In genomic region chr2:68414452-68414851, GRCh38 we compare ENCODE assay signal across 18 cellular contexts. TPM values are rescaled to one million over a fixed set of nuclear protein-coding genes. Genes with fewer than 3 reads are reported as not detected.
A peak's percentile ranks its signal among the peaks of the same experiment; 100 is the strongest.
DNase-seq lines count a peak whose midpoint lies in the region; ATAC-seq and TF ChIP-seq lines count a peak whose summit lies in the region.
"Had no signal": no experiment of that assay in that cellular context is flagged by ENCODE, and none has a peak within 500 bp of the region (broad histone marks: within the 10 kb centered on the region; RNA-seq: fewer than 3 reads in every experiment).

No MANE protein-coding gene starts in this region.

- peak overlapping the region; percentile 89 for H3K27ac ChIP-seq in cardiac muscle cell
- H3K27ac ChIP-seq: 22Rv1, GM23248, Peyer's patch had no signal

- H3K27ac Mint-ChIP-seq in brain (peak overlapping the region in 4 of 5 experiments; percentile 39 to 93 (median 62)), natural killer cell (peak overlapping the region; percentile 35 to 88)
- H3K27ac Mint-ChIP-seq: H9 had no signal

- no peaks in the 10 kb centered on the region for H3K27me3 ChIP-seq in cardiac muscle cell
- H3K27me3 ChIP-seq: Peyer's patch had no signal

- no peaks in the 10 kb centered on the region for H3K36me3 Mint-ChIP-seq in brain
- no peaks in the 10 kb centered on the region for H3K36me3 Mint-ChIP-seq in natural killer cell

- H3K4me1 Mint-ChIP-seq in brain (peaks cover 12% of the 10 kb centered on the region), natural killer cell (peaks cover 74 to 77% of the 10 kb centered on the region in 2 donors)

- no peak for TF ChIP-seq CTCF in cardiac muscle cell (IDR thresholded peaks at IDR 0.05; ENCODE audit: low read depth, low read length)
- TF ChIP-seq CTCF in brain (conservative IDR thresholded peaks at IDR 0.05) = no peak
- TF ChIP-seq CTCF in natural killer cell (IDR thresholded peaks at IDR 0.05) = no peak

- H3K4me1 ChIP-seq in cardiac muscle cell (ENCODE audit: low read depth) = peaks cover 58% of the 10 kb centered on the region

- ATAC-seq in Right ventricle myocardium superior (ENCODE audit: poor library complexity) = no peak
- no peak for ATAC-seq in natural killer cell
- no peak for ATAC-seq in HG03469 (IDR thresholded peaks at IDR 0.05; ENCODE audit: unreplicated experiment)
- no peak for ATAC-seq in GM19324 (IDR thresholded peaks at IDR 0.05; ENCODE audit: low FRiP score, unreplicated experiment)

- H3K4me3 ChIP-seq in cardiac muscle cell = no peak overlapping the region
- H3K4me3 ChIP-seq: GM23248, Peyer's patch had no signal

- H3K27me3 Mint-ChIP-seq in brain (peaks cover 6% of the 10 kb centered on the region), natural killer cell (ENCODE audit: low read depth in 2 of 2) (no peaks in the 10 kb centered on the region)

- intact Hi-C loops in Right ventricle myocardium superior (cut with DNase I) = no loop called here
- intact Hi-C loops in natural killer cell (cut with micrococcal nuclease) = no loop called here

- H3K4me3 Mint-ChIP-seq in brain (no peak overlapping the region), natural killer cell (no peak overlapping the region)
- H3K4me3 Mint-ChIP-seq: H9 had no signal

- no peaks in the 10 kb centered on the region for H3K36me3 ChIP-seq in cardiac muscle cell
- H3K36me3 ChIP-seq: Peyer's patch had no signal

- H3K9me3 ChIP-seq in cardiac muscle cell (ENCODE audit: low read depth) = no peaks in the 10 kb centered on the region
- H3K9me3 ChIP-seq: Peyer's patch, SK-N-SH had no signal

- peaks cover 0 to 8% (median 2%) of the 10 kb centered on the region in 5 experiments for H3K9me3 Mint-ChIP-seq in brain
- H3K9me3 Mint-ChIP-seq in natural killer cell = no peaks in the 10 kb centered on the region
- H3K9me3 Mint-ChIP-seq: H9 had no signal

- DNase-seq in cardiac muscle cell (ENCODE audit: low read depth in 1 of 2, low spot score in 1 of 2) = no peak
- no peak for DNase-seq in Right ventricle myocardium superior
- no peak for DNase-seq in natural killer cell
- DNase-seq in DMS 273 (lab: John Stamatoyannopoulos, UW; ENCODE audit: unreplicated experiment) = no peak
- DNase-seq: GM23248, H9, Kasumi-1, NCI-H1436 treated with DMSO at 0.1 percent for 48 hours, NCI-H187 treated with DMSO at 0.1 percent for 48 hours, NCI-H2171 treated with DMSO at 0.1 percent for 48 hours, NCI-H510A treated with DMSO at 0.1 percent for 48 hours, Peyer's patch, SK-N-SH had no signal

RNA-seq across cellular contexts. Expression of gene PLEK, which starts 49.4 kb away (rescaled TPM):
- total RNA-seq in cardiac muscle cell (not detected in 2 replicates), Right ventricle myocardium superior (4.7 TPM), natural killer cell (100 to 1,000 TPM; 307 to 368 (median 333) TPM)
- polyA plus RNA-seq in cardiac muscle cell (0.21 TPM in 1 of 2 replicates, not detected in the other), brain (ENCODE audit: insufficient read depth, low read depth, low replicate concordance) (2.0 TPM)
- total RNA-seq: GM23248, H9 had no signal
- polyA plus RNA-seq: BJ had no signal

RNA-seq across cellular contexts. Expression of gene FBXO48, which starts 52.6 kb away (rescaled TPM):
- 0.46 and 0.66 TPM in 2 replicates for total RNA-seq in cardiac muscle cell
- polyA plus RNA-seq in cardiac muscle cell = 0.50 and 1.3 TPM in 2 replicates
- total RNA-seq in Right ventricle myocardium superior = 1.1 TPM
- 0.64 TPM for polyA plus RNA-seq in brain (ENCODE audit: insufficient read depth, low read depth, low replicate concordance)
- total RNA-seq in natural killer cell = 1 to 10 TPM in 2 of 3 donors, under 1 TPM in 1; 0.96 to 1.3 (median 1.1) TPM

RNA-seq across cellular contexts. Expression of gene APLF, which starts 52.9 kb away (rescaled TPM):
- total RNA-seq in cardiac muscle cell (4.3 and 5.9 TPM in 2 replicates), Right ventricle myocardium superior (4.0 TPM), natural killer cell (1 to 10 TPM; 2.2 to 4.3 (median 3.8) TPM)
- polyA plus RNA-seq in cardiac muscle cell (3.1 and 5.3 TPM in 2 replicates), brain (ENCODE audit: insufficient read depth, low read depth, low replicate concordance) (0.24 TPM)

Comparison
In these comparisons a context has a peak if more than half of its experiments do, and no peak if none do; other contexts are left out.
1. RNA of gene PLEK, which starts 49.4 kb away (total RNA-seq): 307 to 368 TPM in natural killer cell; 4.7 TPM in Right ventricle myocardium superior (single experiment) and not detected in cardiac muscle cell; every median in the first group is over 10 times any median in the second.